20 cellular contexts compared by ENCODE assay signal in the genomic region with DNA sequence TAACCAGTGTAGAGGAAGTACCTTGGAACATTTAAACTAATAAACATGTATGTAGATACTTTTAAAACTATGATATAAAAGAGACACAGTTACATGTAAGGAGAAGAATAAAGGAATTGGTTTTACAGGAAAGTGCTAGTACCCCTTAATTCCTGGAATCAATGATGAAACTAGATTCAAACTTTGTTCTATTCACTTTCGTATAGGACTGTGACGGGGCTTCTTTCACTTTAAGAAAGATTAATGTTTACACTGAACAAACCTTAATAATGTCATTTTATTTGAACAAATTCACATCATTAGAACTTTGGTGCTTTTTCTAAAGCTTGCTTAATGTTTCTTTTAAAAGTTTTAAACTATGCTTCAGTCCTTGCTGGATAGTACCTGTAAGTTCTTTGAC. TPM values are rescaled to one million over a fixed set of nuclear protein-coding genes. Genes with fewer than 3 reads are reported as not detected.
DNase-seq lines count a peak whose midpoint lies in the region; ATAC-seq and TF ChIP-seq lines count a peak whose summit lies in the region.
"Had no signal": no experiment of that assay in that cellular context is flagged by ENCODE, and none has a peak within 500 bp of the region (broad histone marks: within the 10 kb centered on the region; RNA-seq: fewer than 3 reads in every experiment).

No MANE protein-coding gene starts in this region.

- H3K36me3 Mint-ChIP-seq in activated T-helper 17 cell treated with anti-CD3 and anti-CD28 coated beads, Interleukin-2, amount 50 U/mL, for 72 hours (ENCODE audit: low read depth), result peaks cover 85% of the 10 kb centered on the region

- peak overlapping the region; percentile 13; the same call in 1 of the 2 replicates for H3K27ac ChIP-seq in DOHH2 (ENCODE audit: low read depth, low read length)
- H3K27ac ChIP-seq: 22Rv1, foreskin keratinocyte, thoracic aorta had no signal

- peaks cover 34% of the 10 kb centered on the region for H3K4me1 ChIP-seq in DOHH2 (ENCODE audit: control insufficient read depth, low read length)
- H3K4me1 ChIP-seq: foreskin keratinocyte had no signal

- peak overlapping the region; percentile 83 for H3K27ac Mint-ChIP-seq in activated T-helper 17 cell treated with anti-CD3 and anti-CD28 coated beads, Interleukin-2, amount 50 U/mL, for 72 hours
- H3K27ac Mint-ChIP-seq: brain, WTC11 had no signal

- H3K4me3 Mint-ChIP-seq in activated T-helper 17 cell treated with anti-CD3 and anti-CD28 coated beads, Interleukin-2, amount 50 U/mL, for 72 hours, result no peak overlapping the region
- H3K4me3 Mint-ChIP-seq: brain, WTC11 had no signal

- H3K9me3 ChIP-seq in DOHH2 (ENCODE audit: control insufficient read depth, insufficient read depth, low read length), result no peaks in the 10 kb centered on the region
- H3K9me3 ChIP-seq: thoracic aorta had no signal

- TF ChIP-seq CTCF in DOHH2 (IDR thresholded peaks at IDR 0.05; ENCODE audit: low read depth, low read length, poor library complexity, severe bottlenecking), result no peak

- H3K4me2 ChIP-seq in DOHH2 (ENCODE audit: low read length), result peak overlapping the region; percentile 12; the same call in 1 of the 2 replicates

- peak; percentile 65 to 68 for ATAC-seq in activated CD4-positive, CD25-positive, alpha-beta regulatory T cell treated with anti-CD3 and anti-CD28 coated beads, Interleukin-2, amount 50 U/mL, for 24 hours
- no peak for ATAC-seq in activated T-helper 17 cell treated with anti-CD3 and anti-CD28 coated beads, Interleukin-2, amount 50 U/mL, for 72 hours (replicated peaks)
- ATAC-seq in left lobe of liver (peak; percentile 72), GM18861 (IDR thresholded peaks at IDR 0.05; ENCODE audit: unreplicated experiment) (no peak)
- ATAC-seq: foreskin keratinocyte, WTC11 had no signal

- H3K9me2 ChIP-seq in DOHH2 (replicated peaks; ENCODE audit: control insufficient read depth, low read length), result no peaks in the 10 kb centered on the region

- H3K27me3 Mint-ChIP-seq in activated T-helper 17 cell treated with anti-CD3 and anti-CD28 coated beads, Interleukin-2, amount 50 U/mL, for 72 hours, result no peaks in the 10 kb centered on the region
- H3K27me3 Mint-ChIP-seq: brain had no signal

- no peaks in the 10 kb centered on the region for H3K9me3 Mint-ChIP-seq in activated T-helper 17 cell treated with anti-CD3 and anti-CD28 coated beads, Interleukin-2, amount 50 U/mL, for 72 hours
- H3K9me3 Mint-ChIP-seq: brain, WTC11 had no signal

- H3K4me3 ChIP-seq in DOHH2 (ENCODE audit: low read length), result no peak overlapping the region
- H3K4me3 ChIP-seq: thoracic aorta had no signal

- no peaks in the 10 kb centered on the region for H3K79me2 ChIP-seq in DOHH2 (ENCODE audit: control insufficient read depth, low read length)

- no peak for DNase-seq in activated CD4-positive, CD25-positive, alpha-beta regulatory T cell treated with anti-CD3 and anti-CD28 coated beads, Interleukin-2, amount 50 U/mL, for 72 hours
- DNase-seq in left lobe of liver (ENCODE audit: low spot score) (no peak), H4 (ENCODE audit: low spot score) (no peak)
- DNase-seq in stimulated activated CD4-positive, alpha-beta T cell treated with anti-CD3 and anti-CD28 coated beads, Interleukin-2, amount 100 ng/mL, for 24 hours, result no peak
- DNase-seq: erythroblast, KG1, NCI-H1417 treated with DMSO at 0.1 percent for 48 hours, NCI-H2107, NCI-H446 treated with DMSO at 0.1 percent for 48 hours, occipital lobe, T-helper 9 cell had no signal

- H3K4me1 Mint-ChIP-seq in activated T-helper 17 cell treated with anti-CD3 and anti-CD28 coated beads, Interleukin-2, amount 50 U/mL, for 72 hours, result no peaks in the 10 kb centered on the region
- H3K4me1 Mint-ChIP-seq: brain, WTC11 had no signal

- no peaks in the 10 kb centered on the region; the same call in 1 of the 2 replicates for H4K20me1 ChIP-seq in DOHH2 (ENCODE audit: control insufficient read depth, insufficient read depth, low read depth, low read length)

- 0 out of 2 replicates have a peak, but pooled peaks cover 3% of the 10 kb centered on the region for H3F3A ChIP-seq in DOHH2 (ENCODE audit: control insufficient read depth, insufficient read depth)

- no peaks in the 10 kb centered on the region for H3K27me3 ChIP-seq in DOHH2 (ENCODE audit: control insufficient read depth, low read length)
- H3K27me3 ChIP-seq: foreskin keratinocyte had no signal

- peaks cover 60% of the 10 kb centered on the region for H3K36me3 ChIP-seq in DOHH2 (ENCODE audit: control insufficient read depth, low read length)

RNA-seq across cellular contexts. Expression of gene PAPOLA, which starts 35.9 kb away (rescaled TPM):
- 100 to 1,000 TPM; 163 to 255 TPM for total RNA-seq in activated T-helper 17 cell treated with anti-CD3 and anti-CD28 coated beads, Interleukin-2, amount 50 U/mL, for 72 hours
- 62.7 TPM for total RNA-seq in left lobe of liver
- total RNA-seq in H4 (2014; rRNA removed; shearing (Covaris generic)), result 38.2 and 63.2 TPM in 2 replicates

Comparison
In these comparisons a context has a peak if more than half of its experiments do, and no peak if none do; other contexts are left out.
1. ATAC-seq: peak in activated CD4-positive, CD25-positive, alpha-beta regulatory T cell treated with anti-CD3 and anti-CD28 coated beads, Interleukin-2, amount 50 U/mL, for 24 hours (2 of 2) and left lobe of liver (single experiment); none in activated T-helper 17 cell treated with anti-CD3 and anti-CD28 coated beads, Interleukin-2, amount 50 U/mL, for 72 hours (single experiment) and GM18861 (single experiment).